Comparison of ENCODE assay signal across 1 cellular context in genomic region chr18:22108674-22109073, GRCh38.
TF ChIP-seq lines count a peak whose summit lies in the region.

No MANE protein-coding gene starts in this region.

TF ChIP-seq in K562, 482 proteins besides CTCF, POLR2A, EP300 and RAD21 (continued from another document):
- TF ChIP-seq ZBTB49 (CRISPR knock-in tag; IDR thresholded peaks at IDR 0.05; ENCODE audit: borderline replicate concordance) = no peak
- no peak for TF ChIP-seq POLR2AphosphoS5 (IDR thresholded peaks at IDR 0.05; ENCODE audit: control insufficient read depth, insufficient read depth, low read depth, low read length)
- TF ChIP-seq ILF3 (IDR thresholded peaks at IDR 0.05; ENCODE audit: borderline replicate concordance) = no peak
